ENCODE assay signal across 8 cellular contexts in genomic region chr3:29283297-29283681, GRCh38. TPM values are rescaled to one million over a fixed set of nuclear protein-coding genes. Genes with fewer than 3 reads are reported as not detected.
A peak's percentile ranks its signal among the peaks of the same experiment; 100 is the strongest.
DNase-seq lines count a peak whose midpoint lies in the region; ATAC-seq lines count a peak whose summit lies in the region.

No MANE protein-coding gene starts in this region.

- peak overlapping the region; percentile 86 for H2AFZ ChIP-seq in neuronal stem cell (ENCODE audit: low read length)

- H3K4me2 ChIP-seq in neuronal stem cell (ENCODE audit: insufficient read depth, low read length, poor library complexity, severe bottlenecking), result no peak overlapping the region

- no peak overlapping the region for H2AK5ac ChIP-seq in neuronal stem cell (ENCODE audit: low read depth, low read length)

- peak; percentile 35 to 46 for ATAC-seq in CD4-positive, CD25-positive, alpha-beta regulatory T cell (ENCODE audit: low read depth in 2 of 2)

- peak overlapping the region; percentile 85 for H3K4me3 ChIP-seq in CD4-positive, CD25-positive, alpha-beta regulatory T cell (ENCODE audit: low read depth, low read length)
- peak overlapping the region in 1 of 2 donors; percentile 49 for H3K4me3 ChIP-seq in neuronal stem cell (ENCODE audit: low read length in 2 of 2)

- H2BK5ac ChIP-seq in neuronal stem cell (ENCODE audit: low read length), result no peak overlapping the region

- no peak overlapping the region for H4K8ac ChIP-seq in neuronal stem cell (ENCODE audit: low read depth, low read length)

- peak overlapping the region; percentile 89 to 99 (median 94) for H3K4me3 Mint-ChIP-seq in CD4-positive, CD25-positive, alpha-beta regulatory T cell

- H3K27me3 ChIP-seq in CD4-positive, CD25-positive, alpha-beta regulatory T cell (ENCODE audit: control insufficient read depth, insufficient read depth, low read length), result no peaks in the 10 kb centered on the region
- no peaks in the 10 kb centered on the region for H3K27me3 ChIP-seq in neuronal stem cell (ENCODE audit: control insufficient read depth in 3 of 3, insufficient read depth in 3 of 3, low read depth in 1 of 3, low read length in 3 of 3)

- peak overlapping the region; percentile 74 to 92 (median 90) for H3K27ac Mint-ChIP-seq in CD4-positive, CD25-positive, alpha-beta regulatory T cell

- H4K91ac ChIP-seq in neuronal stem cell (ENCODE audit: low read depth, low read length, poor library complexity), result no peak overlapping the region

- H3K36me3 Mint-ChIP-seq in CD4-positive, CD25-positive, alpha-beta regulatory T cell, result no peaks in the 10 kb centered on the region

- H3K4me1 Mint-ChIP-seq in CD4-positive, CD25-positive, alpha-beta regulatory T cell, result peaks cover 6 to 52% (median 21%) of the 10 kb centered on the region in 4 donors

- intact Hi-C loops in head of caudate nucleus (cut with DNase I), result no loop called here

- H2BK12ac ChIP-seq in neuronal stem cell (ENCODE audit: low read length), result no peak overlapping the region

- no peaks in the 10 kb centered on the region for H3K9me3 ChIP-seq in CD4-positive, CD25-positive, alpha-beta regulatory T cell (ENCODE audit: control insufficient read depth in 2 of 2, low read length in 2 of 2)
- H3K9me3 ChIP-seq in neuronal stem cell (replicated peaks in 1 of 2; ENCODE audit: control insufficient read depth in 2 of 2, insufficient read depth in 1 of 2, low read depth in 1 of 2, low read length in 2 of 2), result no peaks in the 10 kb centered on the region

- no peaks in the 10 kb centered on the region for H3K27me3 Mint-ChIP-seq in CD4-positive, CD25-positive, alpha-beta regulatory T cell

- peak in 1 of 3 donors; percentile 47 for DNase-seq in CD4-positive, CD25-positive, alpha-beta regulatory T cell
- peak; percentile 35 for DNase-seq in LHCN-M2 (ENCODE audit: low read depth)
- peak; percentile 11 to 36 for DNase-seq in dermis microvascular lymphatic vessel endothelial cell (ENCODE audit: low read depth in 2 of 2)
- DNase-seq in neuronal stem cell (ENCODE audit: low spot score), result no peak
- DNase-seq in head of caudate nucleus, result no peak
- DNase-seq in medulla oblongata (ENCODE audit: extremely low spot score), result no peak
- DNase-seq in SKM-1 (lab: John Stamatoyannopoulos, UW; ENCODE audit: unreplicated experiment), result no peak
- no peak for DNase-seq in ecto neural progenitor cell (ENCODE audit: low spot score)

- H2BK15ac ChIP-seq in neuronal stem cell (ENCODE audit: low read length), result no peak overlapping the region

- no peak overlapping the region for H3K23ac ChIP-seq in neuronal stem cell (ENCODE audit: low read depth, low read length, poor library complexity)

- no peak overlapping the region for H3K18ac ChIP-seq in neuronal stem cell (ENCODE audit: low read length)

- 100% methylated on average over 1 of the region's 3 CpGs; no CpG with 5 or more reads in 1 of the 2 donors for WGBS in neuronal stem cell (ENCODE audit: extremely low coverage in 2 of 2, insufficient read length in 2 of 2, insufficient replicate concordance in 1 of 2), 2 donors

- peaks cover 8% of the 10 kb centered on the region for H3K4me1 ChIP-seq in CD4-positive, CD25-positive, alpha-beta regulatory T cell (ENCODE audit: control insufficient read depth, insufficient read depth, low read length, poor library complexity, severe bottlenecking)
- peaks cover 11 to 18% of the 10 kb centered on the region in 2 donors for H3K4me1 ChIP-seq in neuronal stem cell (ENCODE audit: control insufficient read depth in 2 of 2, insufficient read depth in 1 of 2, low read depth in 1 of 2, low read length in 2 of 2)

- H3K79me1 ChIP-seq in neuronal stem cell (ENCODE audit: low read depth, low read length), result no peaks in the 10 kb centered on the region

- no peak overlapping the region for H3K9ac ChIP-seq in neuronal stem cell (ENCODE audit: low read depth, low read length, poor library complexity)

- H3K14ac ChIP-seq in neuronal stem cell (ENCODE audit: low read length), result no peak overlapping the region

- no peaks in the 10 kb centered on the region for H3K36me3 ChIP-seq in CD4-positive, CD25-positive, alpha-beta regulatory T cell (ENCODE audit: control insufficient read depth, insufficient read depth, low read length)
- no peaks in the 10 kb centered on the region for H3K36me3 ChIP-seq in neuronal stem cell (replicated peaks in 1 of 2; ENCODE audit: control insufficient read depth in 2 of 2, insufficient read depth in 2 of 2, low read length in 2 of 2)

- no peak overlapping the region for H3K4ac ChIP-seq in neuronal stem cell (ENCODE audit: low read length)

- H3K27ac ChIP-seq in CD4-positive, CD25-positive, alpha-beta regulatory T cell (ENCODE audit: insufficient read depth, low read length, poor library complexity, severe bottlenecking), result peak overlapping the region; percentile 75
- no peak overlapping the region for H3K27ac ChIP-seq in neuronal stem cell (replicated peaks; ENCODE audit: low read length)

- no peak overlapping the region for H2BK120ac ChIP-seq in neuronal stem cell (ENCODE audit: low read depth, low read length)

- no peaks in the 10 kb centered on the region for H3K9me3 Mint-ChIP-seq in CD4-positive, CD25-positive, alpha-beta regulatory T cell

RNA-seq across cellular contexts. Expression of gene RBMS3, which starts 2.4 kb away (rescaled TPM):
- total RNA-seq in CD4-positive, CD25-positive, alpha-beta regulatory T cell, result 5.9 TPM
- polyA plus RNA-seq in CD4-positive, CD25-positive, alpha-beta regulatory T cell, result 10 to 100 TPM in 1 of 4 donors, 1 to 10 TPM in 3; 5.2 to 18.8 (median 9.0) TPM
- 13.3 and 13.8 TPM in 2 replicates for total RNA-seq in LHCN-M2 (2014; rRNA removed)
- polyA plus RNA-seq in LHCN-M2 (2012), result 11.7 TPM
- total RNA-seq in dermis microvascular lymphatic vessel endothelial cell, result 23.1 and 24.6 TPM in 2 replicates
- 0.45 TPM for polyA plus RNA-seq in neuronal stem cell (2013, experiment 1 of 2)
- 0.61 TPM for polyA plus RNA-seq in neuronal stem cell (2013, experiment 2 of 2)

Comparison
In these comparisons a context has a peak if more than half of its experiments do, and no peak if none do; other contexts are left out.
1. DNase-seq: peak in LHCN-M2 (single experiment) and dermis microvascular lymphatic vessel endothelial cell (2 of 2); none in neuronal stem cell (single experiment), head of caudate nucleus (0 of 42), medulla oblongata (single experiment), SKM-1 (single experiment) and ecto neural progenitor cell (single experiment).